ENCODE assay signal across 8 cellular contexts in the genomic region with DNA sequence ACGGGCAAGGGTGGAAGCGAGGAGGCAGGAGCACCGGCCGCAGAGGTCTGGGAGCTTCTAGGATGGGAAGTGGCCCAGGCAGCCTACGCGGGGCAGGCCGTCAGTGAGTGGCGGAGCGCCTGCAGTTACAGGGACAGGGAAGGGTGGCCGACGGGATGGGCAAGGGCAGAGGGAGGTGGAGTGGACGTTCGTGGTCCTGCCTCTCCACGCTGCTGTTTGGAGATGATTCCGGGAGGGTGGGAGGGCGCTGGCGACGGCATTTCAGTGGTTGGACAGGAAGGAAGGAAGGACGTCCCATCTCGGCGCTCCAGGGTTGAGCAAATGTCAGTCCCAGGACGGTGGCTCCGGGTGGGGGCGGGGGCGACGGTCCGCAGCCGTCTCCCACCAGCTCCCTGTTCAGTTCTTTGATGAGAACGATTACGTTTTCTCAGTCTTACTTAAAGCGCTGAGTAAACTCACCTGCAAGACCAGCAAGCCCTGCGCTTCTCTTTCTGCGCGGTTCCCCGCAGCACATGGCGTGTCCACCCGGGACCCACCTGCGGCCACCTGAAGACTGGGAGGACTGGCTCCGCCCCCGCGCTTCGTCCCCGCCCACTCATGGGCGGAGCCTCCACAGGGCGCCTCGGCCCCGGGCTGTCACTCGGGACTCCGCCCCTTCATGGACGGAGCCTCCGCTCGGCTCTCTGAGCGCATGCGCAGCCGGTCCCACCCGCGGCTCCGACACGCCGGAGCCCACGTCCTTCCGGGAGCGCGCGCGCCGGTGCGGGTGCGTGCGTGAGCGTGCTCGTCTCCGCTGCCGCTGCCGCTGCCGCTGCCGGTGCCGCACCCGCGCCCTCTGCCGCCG. TPM values are rescaled to one million over a fixed set of nuclear protein-coding genes. Genes with fewer than 3 reads are reported as not detected.
A peak's percentile ranks its signal among the peaks of the same experiment; 100 is the strongest.
DNase-seq lines count a peak whose midpoint lies in the region; ATAC-seq and TF ChIP-seq lines count a peak whose summit lies in the region.

A gene with protein sequence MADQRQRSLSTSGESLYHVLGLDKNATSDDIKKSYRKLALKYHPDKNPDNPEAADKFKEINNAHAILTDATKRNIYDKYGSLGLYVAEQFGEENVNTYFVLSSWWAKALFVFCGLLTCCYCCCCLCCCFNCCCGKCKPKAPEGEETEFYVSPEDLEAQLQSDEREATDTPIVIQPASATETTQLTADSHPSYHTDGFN (plus strand): TSS at position 769 of the 844 bp plus-strand sequence. CDS start 33,220 bp downstream, outside the sequence.

- TF ChIP-seq CTCF in CD14-positive monocyte (IDR thresholded peaks at IDR 0.05) (no peak), liver (IDR thresholded peaks at IDR 0.05; ENCODE audit: low read depth, low read length, missing input control) (no peak)

- POLR2A ChIA-PET in activated CD4-positive, alpha-beta memory T cell treated with anti-CD3 and anti-CD28 coated beads for 36 hours (lab: Charles Lee), result interaction anchor here (0.7 kb wide), 1 partner anchor 267 kb away, joined by 3 read pairs; no protein-coding TSS in a partner anchor

- peak; percentile 95 for DNase-seq in CD14-positive monocyte (ENCODE audit: low spot score)
- DNase-seq in NCI-H82 (lab: John Stamatoyannopoulos, UW), result peak; percentile 97
- peak; percentile 97 for DNase-seq in activated CD4-positive, alpha-beta memory T cell treated with anti-CD3 and anti-CD28 coated beads for 36 hours
- peak; percentile 96 for DNase-seq in dermis blood vessel endothelial cell
- DNase-seq in stimulated activated CD4-positive, alpha-beta T cell treated with anti-CD3 and anti-CD28 coated beads, Interleukin-2, amount 100 ng/mL, for 48 hours, result peak; percentile 94 to 95

- intact Hi-C loops in CD14-positive monocyte (cut with micrococcal nuclease), result loop anchor here in 1 of 2 donors (5.0 to 10.0 kb wide), 2 partner anchors 63 to 330 kb away; a partner anchor contains a TSS
- intact Hi-C loops in activated CD4-positive, alpha-beta memory T cell treated with anti-CD3 and anti-CD28 coated beads for 36 hours (cut with micrococcal nuclease), result loop anchor here (2.0 to 10.0 kb wide), 2 partner anchors 30 to 170 kb away; a partner anchor contains a TSS

- peak within 1 kb of the TSS; percentile 92 to 95 for H3K4me3 Mint-ChIP-seq in CD14-positive monocyte
- H3K4me3 Mint-ChIP-seq in activated CD4-positive, alpha-beta memory T cell treated with anti-CD3 and anti-CD28 coated beads for 36 hours, result peak within 1 kb of the TSS; percentile 97

- H3K4me1 Mint-ChIP-seq in CD14-positive monocyte, result peaks cover 55% of the 10 kb centered on the region
- peaks cover 37% of the 10 kb centered on the region for H3K4me1 Mint-ChIP-seq in activated CD4-positive, alpha-beta memory T cell treated with anti-CD3 and anti-CD28 coated beads for 36 hours (ENCODE audit: low read depth)

- H3K27ac ChIP-seq in liver (ENCODE audit: low read depth in 1 of 2, low read length in 2 of 2), result peak within 1 kb of the TSS; percentile 86 to 87

- TF ChIP-seq RAD21 in liver (IDR thresholded peaks at IDR 0.05), result peak in 1 of 2 donors; percentile 32

- H3K4me1 ChIP-seq in liver (ENCODE audit: control insufficient read depth in 4 of 4, insufficient read depth in 4 of 4, low read length in 3 of 4), result peaks cover 0 to 36% (median 24%) of the 10 kb centered on the region in 4 donors

- ATAC-seq in GM19397 (IDR thresholded peaks at IDR 0.05; ENCODE audit: unreplicated experiment) (peak; percentile 85), HG03565 (IDR thresholded peaks at IDR 0.05; ENCODE audit: unreplicated experiment) (peak; percentile 86)

- H3K4me3 ChIP-seq in liver (ENCODE audit: low read depth in 1 of 3, low read length in 3 of 3), result peak within 1 kb of the TSS; percentile 78 to 94 (median 90)

- peaks cover 8 to 21% (median 12%) of the 10 kb centered on the region in 4 donors for H3K36me3 ChIP-seq in liver (ENCODE audit: control insufficient read depth in 4 of 4, insufficient read depth in 3 of 4, low read depth in 1 of 4, low read length in 3 of 4)

- under 1% methylated on average over 82 of the region's 82 CpGs for WGBS in liver

- H3K36me3 Mint-ChIP-seq in CD14-positive monocyte, result peaks cover 43 to 57% of the 10 kb centered on the region in 2 donors
- H3K36me3 Mint-ChIP-seq in activated CD4-positive, alpha-beta memory T cell treated with anti-CD3 and anti-CD28 coated beads for 36 hours, result peaks cover 20% of the 10 kb centered on the region

- H3K27ac Mint-ChIP-seq in CD14-positive monocyte, result peak within 1 kb of the TSS; percentile 96 to 99 (median 98)
- H3K27ac Mint-ChIP-seq in activated CD4-positive, alpha-beta memory T cell treated with anti-CD3 and anti-CD28 coated beads for 36 hours, result peak within 1 kb of the TSS; percentile 97

- CTCF ChIA-PET in activated CD4-positive, alpha-beta memory T cell treated with anti-CD3 and anti-CD28 coated beads for 36 hours (lab: Charles Lee), result interaction anchor here (1.5 to 2.4 kb wide), 2 partner anchors 29 to 86 kb away, joined by 4 to 12 read pairs; a partner anchor contains a TSS

- H3K27me3 Mint-ChIP-seq in CD14-positive monocyte (ENCODE audit: low read depth in 3 of 3), result no peaks in the 10 kb centered on the region
- H3K27me3 Mint-ChIP-seq in activated CD4-positive, alpha-beta memory T cell treated with anti-CD3 and anti-CD28 coated beads for 36 hours, result no peaks in the 10 kb centered on the region

- H3K9ac ChIP-seq in liver (ENCODE audit: low read depth in 1 of 2, low read length in 2 of 2), result peak within 1 kb of the TSS; percentile 64 to 93

- H3K9me3 ChIP-seq in liver (ENCODE audit: control insufficient read depth in 4 of 4, low read length in 3 of 4), result no peaks in the 10 kb centered on the region

- no peaks in the 10 kb centered on the region for H3K27me3 ChIP-seq in liver (ENCODE audit: control insufficient read depth in 4 of 4, insufficient read depth in 4 of 4, low read length in 3 of 4)

- H3K9me3 Mint-ChIP-seq in CD14-positive monocyte, result no peaks in the 10 kb centered on the region
- H3K9me3 Mint-ChIP-seq in activated CD4-positive, alpha-beta memory T cell treated with anti-CD3 and anti-CD28 coated beads for 36 hours, result no peaks in the 10 kb centered on the region

TF ChIP-seq in liver, 16 proteins besides CTCF, POLR2A, EP300 and RAD21:
- TF ChIP-seq RXRA (IDR thresholded peaks at IDR 0.05), result peak; percentile 36
- TF ChIP-seq FOXA2 (IDR thresholded peaks at IDR 0.05), result no peak
- no peak for TF ChIP-seq HNF4G (IDR thresholded peaks at IDR 0.05)
- peak; percentile 62 for TF ChIP-seq SP1 (IDR thresholded peaks at IDR 0.05)
- TF ChIP-seq YY1 (IDR thresholded peaks at IDR 0.05), result peak; percentile 29
- peak in 1 of 2 donors; percentile 71 for TF ChIP-seq GABPA (IDR thresholded peaks at IDR 0.05 in 1 of 2, conservative IDR thresholded peaks at IDR 0.05 in 1 of 2)
- peak; percentile 35 to 57 for TF ChIP-seq EGR1 (IDR thresholded peaks at IDR 0.05; ENCODE audit: low read depth in 2 of 2)
- TF ChIP-seq, protein P1, sequence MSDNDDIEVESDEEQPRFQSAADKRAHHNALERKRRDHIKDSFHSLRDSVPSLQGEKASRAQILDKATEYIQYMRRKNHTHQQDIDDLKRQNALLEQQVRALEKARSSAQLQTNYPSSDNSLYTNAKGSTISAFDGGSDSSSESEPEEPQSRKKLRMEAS (IDR thresholded peaks at IDR 0.05), result peak; percentile 85
- TF ChIP-seq JUND (IDR thresholded peaks at IDR 0.05), result no peak
- TF ChIP-seq TAF1 (conservative IDR thresholded peaks at IDR 0.05), result peak; percentile 37

RNA-seq across cellular contexts. Expression of the gene that starts here (rescaled TPM):
- polyA plus RNA-seq in CD14-positive monocyte (1 to 10 TPM; 5.9 to 7.4 TPM), liver (10 to 100 TPM in 1 of 2 donors, 1 to 10 TPM in 1; 8.2 to 15.0 TPM)
- 10 to 100 TPM; 33.7 to 33.8 TPM for total RNA-seq in activated CD4-positive, alpha-beta memory T cell treated with anti-CD3 and anti-CD28 coated beads for 36 hours
- total RNA-seq in dermis blood vessel endothelial cell (90.9 and 98.3 TPM in 2 replicates), liver (10 to 100 TPM; 22.4 to 28.6 TPM)

Comparison
In these comparisons a context has a peak if more than half of its experiments do, and no peak if none do; other contexts are left out.
1. Peak in every context shown above with its lines: DNase-seq, ATAC-seq, H3K4me3 ChIP-seq and H3K27ac ChIP-seq.